ENCODE assay signal across 20 cellular contexts in genomic region chr3:57927916-57928315, GRCh38.
"Had no signal": no experiment of that assay in that cellular context is flagged by ENCODE, and none has a peak within 500 bp of the region (broad histone marks: within the 10 kb centered on the region; RNA-seq: fewer than 3 reads in every experiment).

No MANE protein-coding gene starts in this region.

- ATAC-seq: activated naive CD4-positive, alpha-beta T cell treated with anti-CD3 and anti-CD28 coated beads, Interleukin-2, amount 50 U/mL, for 72 hours; activated T-cell treated with anti-CD3 and anti-CD28 coated beads, Interleukin-2, amount 50 U/mL, for 72 hours; body of pancreas; left lung; T-helper 17 cell; WTC11 had no signal

- H3K27ac ChIP-seq: body of pancreas, esophagus squamous epithelium, left lung had no signal

- H3K4me3 ChIP-seq: body of pancreas, coronary artery, esophagus squamous epithelium, left lung had no signal

- H3K4me1 ChIP-seq: body of pancreas, left lung had no signal

- H3K9me3 ChIP-seq: body of pancreas, esophagus squamous epithelium, left lung had no signal

- DNase-seq: activated CD4-positive, alpha-beta memory T cell treated with anti-CD3 and anti-CD28 coated beads, Interleukin-2, amount 10 ng/mL, durations not matched to agents 7 days and 5 days; activated CD4-positive, alpha-beta T cell treated with anti-CD3 and anti-CD28 coated beads for 4 hours; activated CD8-positive, alpha-beta memory T cell treated with anti-CD3 and anti-CD28 coated beads, Interleukin-2, amount 50 U/mL, for 4 hours; activated gamma-delta T cell; activated T-cell treated with anti-CD3 and anti-CD28 coated beads, Interleukin-2, amount 50 U/mL, for 72 hours; amygdala; body of pancreas; central memory CD4-positive, alpha-beta T cell; effector CD4-positive, alpha-beta T cell; esophagus squamous epithelium; islet precursor cell; left lung; mammary epithelial cell; stimulated activated CD4-positive, alpha-beta T cell treated with anti-CD3 and anti-CD28 coated beads, Interleukin-12 subunit alpha, Interleukin-12 subunit beta, amount 100 ng/mL, for 4 hours; stimulated activated CD4-positive, alpha-beta T cell treated with anti-CD3 and anti-CD28 coated beads, Interleukin-2, amount 100 ng/mL, for 24 hours; substantia nigra; T-helper 17 cell had no signal

- H3K27me3 ChIP-seq: body of pancreas, esophagus squamous epithelium, left lung had no signal
